In genomic region chr18:46134920-46135675, GRCh38 we compare ENCODE assay signal across 17 cellular contexts. TPM values are rescaled to one million over a fixed set of nuclear protein-coding genes. Genes with fewer than 3 reads are reported as not detected.
A peak's percentile ranks its signal among the peaks of the same experiment; 100 is the strongest.
DNase-seq lines count a peak whose midpoint lies in the region; ATAC-seq, FAIRE-seq and TF ChIP-seq lines count a peak whose summit lies in the region.
"Had no signal": no experiment of that assay in that cellular context is flagged by ENCODE, and none has a peak within 500 bp of the region (broad histone marks: within the 10 kb centered on the region; RNA-seq: fewer than 3 reads in every experiment).

No MANE protein-coding gene starts in this region.

- no peak for TF ChIP-seq CTCF in K562 (IDR thresholded peaks at IDR 0.05 in 2 of 3, conservative IDR thresholded peaks at IDR 0.05 in 1 of 3; ENCODE audit: insufficient read depth in 2 of 3, low read depth in 1 of 3, low read length in 3 of 3)

- TF ChIP-seq EP300 in K562 (IDR thresholded peaks at IDR 0.05; ENCODE audit: low read length) = no peak

- no peak overlapping the region for H2AFZ ChIP-seq in K562 (ENCODE audit: low read depth, low read length)
- H2AFZ ChIP-seq in Karpas-422 (ENCODE audit: low read length) = no peak overlapping the region

- in situ Hi-C loops in K562 (cut with MboI) = no loop called here

- H4K20me1 ChIP-seq in K562 (replicated peaks; ENCODE audit: control insufficient read depth, insufficient read depth, low read length) (no peaks in the 10 kb centered on the region), Karpas-422 (ENCODE audit: insufficient read depth, low read depth, low read length) (no peaks in the 10 kb centered on the region)

- H3K27ac Mint-ChIP-seq in activated CD4-positive, alpha-beta T cell treated with anti-CD3 and anti-CD28 coated beads, Interleukin-2, amount 10 ng/mL, durations not matched to agents 24 days and 14 days = peak overlapping the region; percentile 32
- H3K27ac Mint-ChIP-seq in activated CD4-positive, alpha-beta T cell treated with anti-CD3 and anti-CD28 coated beads for 36 hours = no peak overlapping the region
- H3K27ac Mint-ChIP-seq: activated naive CD4-positive, alpha-beta T cell treated with anti-CD3 and anti-CD28 coated beads, Interleukin-2, amount 50 U/mL, for 72 hours; natural killer cell had no signal

- H3K4me3 ChIP-seq in K562 = no peak overlapping the region
- no peak overlapping the region for H3K4me3 ChIP-seq in Karpas-422 (ENCODE audit: low read length)
- H3K4me3 ChIP-seq: HAP-1, right lobe of liver, tibial nerve had no signal

- H3K9ac ChIP-seq in K562 (ENCODE audit: insufficient read depth in 1 of 2, low read depth in 2 of 2, low read length in 2 of 2) (no peak overlapping the region), Karpas-422 (ENCODE audit: low read length) (no peak overlapping the region)

- H3K4me2 ChIP-seq in K562 (ENCODE audit: insufficient read depth, low read length) (no peak overlapping the region), Karpas-422 (ENCODE audit: low read depth, low read length, poor library complexity, severe bottlenecking) (no peak overlapping the region)

- H3K9me3 ChIP-seq in K562 (replicated peaks; ENCODE audit: control insufficient read depth, insufficient read depth, low read depth, low read length) (no peaks in the 10 kb centered on the region), Karpas-422 (ENCODE audit: low read length) (no peaks in the 10 kb centered on the region)
- H3K9me3 ChIP-seq: HAP-1, right lobe of liver, tibial nerve had no signal

- no peak for TF ChIP-seq RAD21 in K562 (CRISPR knock-in tag; conservative IDR thresholded peaks at IDR 0.05 in 1 of 2, IDR thresholded peaks at IDR 0.05 in 1 of 2)

- no peaks in the 10 kb centered on the region for H3K27me3 Mint-ChIP-seq in activated CD4-positive, alpha-beta T cell treated with anti-CD3 and anti-CD28 coated beads, Interleukin-2, amount 10 ng/mL, durations not matched to agents 24 days and 14 days
- H3K27me3 Mint-ChIP-seq in activated CD4-positive, alpha-beta T cell treated with anti-CD3 and anti-CD28 coated beads for 36 hours = no peaks in the 10 kb centered on the region
- H3K27me3 Mint-ChIP-seq: IgD-negative memory B cell had no signal

- FAIRE-seq in K562 (lab: Jason Lieb, UNC) = no peak

- BruUV-seq in K562 (replicated peaks; lab: Mats Ljungman, UMichigan) = no TSS peak

- POLR2A ChIA-PET in activated CD4-positive, alpha-beta T cell treated with anti-CD3 and anti-CD28 coated beads for 36 hours (lab: Charles Lee) = no interaction called here
- POLR2A ChIA-PET in K562 (lab: Yijun Ruan, JAX) = interaction anchor here (0.7 kb wide), 1 partner anchor 23 kb away, joined by 3 read pairs; no protein-coding TSS in a partner anchor

- H3K27me3 ChIP-seq in K562 (ENCODE audit: control insufficient read depth in 2 of 2, insufficient read depth in 2 of 2, low read length in 2 of 2) (no peaks in the 10 kb centered on the region), Karpas-422 (ENCODE audit: low read length) (no peaks in the 10 kb centered on the region)
- H3K27me3 ChIP-seq: right lobe of liver, tibial nerve had no signal

- CTCF ChIA-PET in activated CD4-positive, alpha-beta T cell treated with anti-CD3 and anti-CD28 coated beads for 36 hours (lab: Charles Lee) = interaction anchor here (1.0 to 1.4 kb wide), 2 partner anchors 15 to 146 kb away, joined by 3 read pairs; no protein-coding TSS in a partner anchor
- CTCF ChIA-PET in K562 (lab: Yijun Ruan, JAX; ENCODE audit: low intra/inter-chr PET ratio) = no interaction called here

- TF ChIP-seq POLR2A in K562 (conservative IDR thresholded peaks at IDR 0.05) = no peak

- DNase-seq in activated CD4-positive, alpha-beta T cell treated with anti-CD3 and anti-CD28 coated beads, Interleukin-2, amount 10 ng/mL, durations not matched to agents 24 days and 14 days = no peak
- no peak for DNase-seq in activated CD4-positive, alpha-beta T cell treated with anti-CD3 and anti-CD28 coated beads for 36 hours
- DNase-seq in K562 (ENCODE audit: extremely low read depth in 1 of 4, low spot score in 3 of 4) (no peak), islet precursor cell (peak; percentile 45), DMS79 (lab: John Stamatoyannopoulos, UW) (no peak), Karpas-422 (no peak)
- DNase-seq: activated CD4-positive, CD25-positive, alpha-beta regulatory T cell treated with anti-CD3 and anti-CD28 coated beads, Interleukin-2, amount 50 U/mL, for 72 hours; natural killer cell; NCI-H1092; right lobe of liver; stimulated activated CD4-positive, alpha-beta T cell treated with anti-CD3 and anti-CD28 coated beads, Interleukin-4, amount 100 ng/mL, for 24 hours had no signal

- H3K36me3 ChIP-seq in K562 (ENCODE audit: control insufficient read depth, insufficient read depth, low read length) (peaks cover under 1% of the 10 kb centered on the region; the same call in 1 of the 3 replicates), Karpas-422 (ENCODE audit: insufficient read depth, low read length) (no peaks in the 10 kb centered on the region)

- no peak overlapping the region for H3K27ac ChIP-seq in K562 (ENCODE audit: extremely low read depth, low read depth, low read length)
- peak overlapping the region; percentile 27 for H3K27ac ChIP-seq in temporal lobe (ENCODE audit: low read depth, low read length)
- H3K27ac ChIP-seq in Karpas-422 (ENCODE audit: low read length) = no peak overlapping the region
- H3K27ac ChIP-seq: right lobe of liver, tibial nerve had no signal

- no peaks in the 10 kb centered on the region for H3K4me1 Mint-ChIP-seq in activated CD4-positive, alpha-beta T cell treated with anti-CD3 and anti-CD28 coated beads, Interleukin-2, amount 10 ng/mL, durations not matched to agents 24 days and 14 days
- no peaks in the 10 kb centered on the region for H3K4me1 Mint-ChIP-seq in activated CD4-positive, alpha-beta T cell treated with anti-CD3 and anti-CD28 coated beads for 36 hours
- H3K4me1 Mint-ChIP-seq: natural killer cell had no signal

- H3K79me2 ChIP-seq in K562 (ENCODE audit: control insufficient read depth, insufficient read depth, low read length) = no peaks in the 10 kb centered on the region
- H3K79me2 ChIP-seq in Karpas-422 (ENCODE audit: low read length) = no peaks in the 10 kb centered on the region

- ATAC-seq in activated CD4-positive, alpha-beta T cell treated with anti-CD3 and anti-CD28 coated beads for 36 hours = no peak
- ATAC-seq in K562 = no peak; the same call in 2 of the 3 replicates
- ATAC-seq in HG02763 (IDR thresholded peaks at IDR 0.05; ENCODE audit: unreplicated experiment) = no peak
- ATAC-seq: activated naive CD4-positive, alpha-beta T cell treated with anti-CD3 and anti-CD28 coated beads, Interleukin-2, amount 50 U/mL, for 72 hours; natural killer cell; right lobe of liver had no signal

- no peaks in the 10 kb centered on the region; a peak in 1 of 5 replicates for H3K4me1 ChIP-seq in K562 (replicated peaks in 1 of 2; ENCODE audit: control insufficient read depth in 2 of 2, insufficient read depth in 2 of 2, low read length in 2 of 2)
- H3K4me1 ChIP-seq in Karpas-422 (ENCODE audit: low read length) = peaks cover 7% of the 10 kb centered on the region; the same call in 1 of the 2 replicates
- H3K4me1 ChIP-seq: HAP-1, right lobe of liver, tibial nerve had no signal

- H3K4me3 Mint-ChIP-seq in activated CD4-positive, alpha-beta T cell treated with anti-CD3 and anti-CD28 coated beads, Interleukin-2, amount 10 ng/mL, durations not matched to agents 24 days and 14 days = no peak overlapping the region
- no peak overlapping the region for H3K4me3 Mint-ChIP-seq in activated CD4-positive, alpha-beta T cell treated with anti-CD3 and anti-CD28 coated beads for 36 hours
- H3K4me3 Mint-ChIP-seq: IgD-negative memory B cell, natural killer cell had no signal

- no peaks in the 10 kb centered on the region for H3K9me2 ChIP-seq in Karpas-422 (replicated peaks; ENCODE audit: insufficient read depth, low read length)

- H3K9me1 ChIP-seq in K562 (ENCODE audit: control insufficient read depth, insufficient read depth, low read length) = no peaks in the 10 kb centered on the region

- peaks cover 4% of the 10 kb centered on the region for H3K36me3 Mint-ChIP-seq in activated CD4-positive, alpha-beta T cell treated with anti-CD3 and anti-CD28 coated beads, Interleukin-2, amount 10 ng/mL, durations not matched to agents 24 days and 14 days (ENCODE audit: low read depth)
- H3K36me3 Mint-ChIP-seq in activated CD4-positive, alpha-beta T cell treated with anti-CD3 and anti-CD28 coated beads for 36 hours (ENCODE audit: low read depth) = peaks cover 3% of the 10 kb centered on the region
- H3K36me3 Mint-ChIP-seq: activated naive CD4-positive, alpha-beta T cell treated with anti-CD3 and anti-CD28 coated beads, Interleukin-2, amount 50 U/mL, for 72 hours had no signal

- 26% methylated on average over 9 of the region's 9 CpGs for WGBS in K562 (ENCODE audit: insufficient coverage, low coverage, missing lambda C conversion rate)

- intact Hi-C loops in activated CD4-positive, alpha-beta T cell treated with anti-CD3 and anti-CD28 coated beads, Interleukin-2, amount 10 ng/mL, durations not matched to agents 24 days and 14 days (cut with micrococcal nuclease) = no loop called here
- intact Hi-C loops in activated CD4-positive, alpha-beta T cell treated with anti-CD3 and anti-CD28 coated beads for 36 hours (cut with DNase I, micrococcal nuclease) = no loop called here
- intact Hi-C loops in K562 (cut with micrococcal nuclease) = no loop called here

- H3K9me3 Mint-ChIP-seq in activated CD4-positive, alpha-beta T cell treated with anti-CD3 and anti-CD28 coated beads, Interleukin-2, amount 10 ng/mL, durations not matched to agents 24 days and 14 days = no peaks in the 10 kb centered on the region
- H3K9me3 Mint-ChIP-seq in activated CD4-positive, alpha-beta T cell treated with anti-CD3 and anti-CD28 coated beads for 36 hours (ENCODE audit: low read depth) = no peaks in the 10 kb centered on the region
- H3K9me3 Mint-ChIP-seq: activated naive CD4-positive, alpha-beta T cell treated with anti-CD3 and anti-CD28 coated beads, Interleukin-2, amount 50 U/mL, for 72 hours; IgD-negative memory B cell; natural killer cell had no signal

RNA-seq across cellular contexts. Expression of gene HAUS1, which starts 30.9 kb away (rescaled TPM):
- 49.5 and 49.6 TPM in 2 replicates for total RNA-seq in activated CD4-positive, alpha-beta T cell treated with anti-CD3 and anti-CD28 coated beads, Interleukin-2, amount 10 ng/mL, durations not matched to agents 24 days and 14 days
- 10 to 100 TPM; 62.2 to 79.9 TPM for total RNA-seq in activated CD4-positive, alpha-beta T cell treated with anti-CD3 and anti-CD28 coated beads for 36 hours
- total RNA-seq in K562 (2011; cell fraction: chromatin; rRNA removed; ENCODE audit: low replicate concordance) = 9.9 and 13.3 TPM in 2 replicates
- 5.2 and 6.1 TPM in 2 replicates for total RNA-seq in K562 (2011; cell fraction: nucleolus; rRNA removed)
- total RNA-seq in K562 (2011; cell fraction: nucleoplasm; rRNA removed) = 8.0 and 14.1 TPM in 2 replicates
- total RNA-seq in K562 (2014; rRNA removed) (42.0 and 55.6 TPM in 2 replicates), K562 (2014; rRNA removed; fragmentation: Illumina TruSeq; extraction: Trizol) (70.0 and 81.9 TPM in 2 replicates), K562 (2015; rRNA removed; fragmentation: Illumina TruSeq; extraction: Trizol) (52.4 and 59.7 TPM in 2 replicates), K562 (2021) (45.6 and 51.1 TPM in 2 replicates), temporal lobe (30.7 TPM)
- polyA plus RNA-seq in K562 (2011; rRNA removed) (63.4 and 76.3 TPM in 2 replicates), K562 (2014; fragmentation: Illumina TruSeq; extraction: Trizol) (77.7 and 83.2 TPM in 2 replicates), K562 (2014; fragmentation: Nextera tagmentation; extraction: Ambion mirVana) (100 to 1,000 TPM; 131 to 135 TPM), K562 (2014; rRNA removed) (59.1 and 77.2 TPM in 2 replicates)
- polyA plus RNA-seq in K562 (2011; cell fraction: cytosol; rRNA removed) = 37.3 and 51.8 TPM in 2 replicates
- polyA plus RNA-seq in K562 (2011; cell fraction: nucleus; rRNA removed) = 14.8 and 22.3 TPM in 2 replicates
- 57.5 and 62.5 TPM in 2 replicates for polyA plus RNA-seq in K562 (2012)
- 22.1 and 24.4 TPM in 2 replicates for polyA minus RNA-seq in K562 (2011; rRNA and poly(A)+ RNA removed)
- polyA minus RNA-seq in K562 (2011; cell fraction: cytosol; rRNA and poly(A)+ RNA removed) = 23.8 and 28.5 TPM in 2 replicates
- polyA minus RNA-seq in K562 (2011; cell fraction: nucleus; rRNA and poly(A)+ RNA removed) = 6.6 and 9.1 TPM in 2 replicates
- 30.9 and 46.3 TPM in 2 replicates for total RNA-seq in Karpas-422 (2014; rRNA removed; shearing (Covaris generic); ENCODE audit: low replicate concordance)

RNA-seq across cellular contexts. Expression of gene ATP5F1A, which starts 37.0 kb away (rescaled TPM):
- 440 and 443 TPM in 2 replicates for total RNA-seq in activated CD4-positive, alpha-beta T cell treated with anti-CD3 and anti-CD28 coated beads, Interleukin-2, amount 10 ng/mL, durations not matched to agents 24 days and 14 days
- 100 to 1,000 TPM; 375 to 515 TPM for total RNA-seq in activated CD4-positive, alpha-beta T cell treated with anti-CD3 and anti-CD28 coated beads for 36 hours
- 237 and 420 TPM in 2 replicates for total RNA-seq in K562 (2011; cell fraction: chromatin; rRNA removed; ENCODE audit: low replicate concordance)
- total RNA-seq in K562 (2011; cell fraction: nucleolus; rRNA removed) = 160 and 177 TPM in 2 replicates
- 216 and 234 TPM in 2 replicates for total RNA-seq in K562 (2011; cell fraction: nucleoplasm; rRNA removed)
- 359 and 377 TPM in 2 replicates for total RNA-seq in K562 (2014; rRNA removed)
- 517 and 529 TPM in 2 replicates for total RNA-seq in K562 (2014; rRNA removed; fragmentation: Illumina TruSeq; extraction: Trizol)
- 480 and 490 TPM in 2 replicates for total RNA-seq in K562 (2015; rRNA removed; fragmentation: Illumina TruSeq; extraction: Trizol)
- total RNA-seq in K562 (2021) = 401 and 403 TPM in 2 replicates
- polyA plus RNA-seq in K562 (2011; rRNA removed) = 456 and 553 TPM in 2 replicates
- 493 and 750 TPM in 2 replicates for polyA plus RNA-seq in K562 (2011; cell fraction: cytosol; rRNA removed)
- polyA plus RNA-seq in K562 (2011; cell fraction: nucleus; rRNA removed) = 217 and 371 TPM in 2 replicates
- 313 and 360 TPM in 2 replicates for polyA plus RNA-seq in K562 (2012)
- 396 and 436 TPM in 2 replicates for polyA plus RNA-seq in K562 (2014; fragmentation: Illumina TruSeq; extraction: Trizol)
- 100 to 1,000 TPM; 690 to 762 TPM for polyA plus RNA-seq in K562 (2014; fragmentation: Nextera tagmentation; extraction: Ambion mirVana)
- polyA plus RNA-seq in K562 (2014; rRNA removed) = 443 and 471 TPM in 2 replicates
- 905 and 982 TPM in 2 replicates for polyA minus RNA-seq in K562 (2011; rRNA and poly(A)+ RNA removed)
- polyA minus RNA-seq in K562 (2011; cell fraction: cytosol; rRNA and poly(A)+ RNA removed) = 286 and 314 TPM in 2 replicates
- polyA minus RNA-seq in K562 (2011; cell fraction: nucleus; rRNA and poly(A)+ RNA removed) = 57.6 and 119 TPM in 2 replicates
- 573 TPM for total RNA-seq in temporal lobe
- total RNA-seq in Karpas-422 (2014; rRNA removed; shearing (Covaris generic); ENCODE audit: low replicate concordance) = 417 and 563 TPM in 2 replicates
